In the genomic region with DNA sequence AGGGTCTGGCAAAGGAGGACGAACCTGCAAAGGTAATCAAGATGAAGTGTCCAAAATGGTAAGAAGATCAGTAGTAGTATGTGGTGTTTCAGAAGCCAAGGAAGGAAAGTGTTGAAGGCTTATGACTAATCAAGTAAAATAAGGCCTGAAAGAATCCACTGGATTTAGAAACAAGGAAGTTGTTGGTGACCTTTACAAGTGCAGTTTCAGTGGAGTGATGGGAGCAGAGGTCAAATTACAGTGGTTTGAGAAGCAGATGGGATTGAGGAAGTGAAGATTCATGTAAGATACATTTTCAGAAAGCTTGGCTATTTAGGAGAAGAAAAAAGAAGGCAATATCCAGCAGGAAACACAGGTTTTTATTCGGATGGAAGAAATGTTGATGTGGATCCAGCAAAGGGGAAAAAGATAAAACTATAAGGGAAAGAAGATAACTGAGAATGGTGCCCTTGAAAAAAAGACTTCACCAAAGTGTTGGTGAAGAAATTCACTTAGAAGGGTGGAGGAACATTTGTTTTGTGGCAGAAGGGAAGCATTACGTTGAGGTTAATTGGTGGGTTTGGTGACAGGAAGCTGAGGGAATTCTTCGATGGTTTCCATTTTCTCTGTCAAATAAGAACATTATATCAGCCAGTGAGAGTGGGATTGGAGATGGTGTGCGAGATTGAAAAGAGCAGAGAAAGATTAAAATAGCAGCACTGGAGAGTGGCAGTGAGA, we compare ENCODE assay signal across 11 cellular contexts. TPM values are rescaled to one million over a fixed set of nuclear protein-coding genes. Genes with fewer than 3 reads are reported as not detected.
A peak's percentile ranks its signal among the peaks of the same experiment; 100 is the strongest.
DNase-seq lines count a peak whose midpoint lies in the region; ATAC-seq, FAIRE-seq and TF ChIP-seq lines count a peak whose summit lies in the region.
"Had no signal": no experiment of that assay in that cellular context is flagged by ENCODE, and none has a peak within 500 bp of the region (broad histone marks: within the 10 kb centered on the region; RNA-seq: fewer than 3 reads in every experiment).

No MANE protein-coding gene starts in this region.

- no peaks in the 10 kb centered on the region for H4K20me1 ChIP-seq in hepatocyte (ENCODE audit: insufficient read depth, poor library complexity, severe bottlenecking)

- H3K4me1 ChIP-seq in left ventricle myocardium inferior = peaks cover 61% of the 10 kb centered on the region
- H3K4me1 ChIP-seq in hepatocyte (ENCODE audit: insufficient read depth) = peaks cover 21% of the 10 kb centered on the region

- H3K27me3 ChIP-seq in left ventricle myocardium inferior (ENCODE audit: low read depth) (no peaks in the 10 kb centered on the region), hepatocyte (no peaks in the 10 kb centered on the region)

- ATAC-seq in GM18909 (IDR thresholded peaks at IDR 0.05; ENCODE audit: poor library complexity, unreplicated experiment) (no peak), GM18868 (IDR thresholded peaks at IDR 0.05; ENCODE audit: unreplicated experiment) (no peak)

- H3K9me2 ChIP-seq in hepatocyte (replicated peaks; ENCODE audit: insufficient read depth) = no peaks in the 10 kb centered on the region

- H2AFZ ChIP-seq in hepatocyte = no peak overlapping the region

- FAIRE-seq in H54 (lab: Jason Lieb, UNC) = no peak

- WGBS in hepatocyte (ENCODE audit: low lambda C conversion rate, missing lambda C conversion rate) = 88% methylated on average over 5 of the region's 5 CpGs

- H3K9me3 ChIP-seq in left ventricle myocardium inferior (replicated peaks) = no peaks in the 10 kb centered on the region
- H3K9me3 ChIP-seq in hepatocyte (ENCODE audit: low read depth) = no peaks in the 10 kb centered on the region

- no peaks in the 10 kb centered on the region for H3K36me3 ChIP-seq in left ventricle myocardium inferior
- H3K36me3 ChIP-seq in hepatocyte (replicated peaks; ENCODE audit: insufficient read depth, low read depth) = no peaks in the 10 kb centered on the region

- peaks cover 11% of the 10 kb centered on the region for H3K79me2 ChIP-seq in hepatocyte

- intact Hi-C loops in left ventricle myocardium inferior (cut with micrococcal nuclease) (no loop called here), cardiac septum (cut with DNase I) (no loop called here)

- TF ChIP-seq CTCF in left ventricle myocardium inferior (IDR thresholded peaks at IDR 0.05; ENCODE audit: borderline replicate concordance) = no peak
- TF ChIP-seq CTCF in hepatocyte (IDR thresholded peaks at IDR 0.05; ENCODE audit: poor library complexity) = no peak

- TF ChIP-seq POLR2A in H54 (IDR thresholded peaks at IDR 0.05; ENCODE audit: low read depth, low read length) = no peak

- DNase-seq in left ventricle myocardium inferior (no peak), cardiac septum (ENCODE audit: low spot score) (no peak), SIG-M5 treated with dmso at 0.1 percent for 504 hours (lab: John Stamatoyannopoulos, UW; ENCODE audit: unreplicated experiment) (peak; percentile 98), hepatocyte (ENCODE audit: low spot score) (no peak), H54 (ENCODE audit: insufficient read length, low spot score) (no peak), NCI-H2029 treated with DMSO at 0.1 percent for 48 hours (lab: John Stamatoyannopoulos, UW) (no peak)
- DNase-seq: activated effector memory CD4-positive, alpha-beta T cell treated with anti-CD3 and anti-CD28 coated beads, Interleukin-2, amount 50 U/mL, for 16 hours; glutamatergic neuron; stimulated activated CD4-positive, alpha-beta T cell treated with anti-CD3 and anti-CD28 coated beads, Interleukin-12 subunit alpha, Interleukin-12 subunit beta, amount 100 ng/mL, for 4 hours had no signal

- H3K4me3 ChIP-seq in left ventricle myocardium inferior (no peak overlapping the region), hepatocyte (no peak overlapping the region)

- no peak overlapping the region for H3K4me2 ChIP-seq in hepatocyte

- H3K27ac ChIP-seq in left ventricle myocardium inferior (replicated peaks) (peak overlapping the region; percentile 54), hepatocyte (peak overlapping the region; percentile 84)

RNA-seq across cellular contexts. Expression of gene ARMH1, which starts 2.1 kb away (rescaled TPM):
- total RNA-seq in left ventricle myocardium inferior = 1.1 TPM
- total RNA-seq in cardiac septum = 0.70 TPM
- total RNA-seq in hepatocyte = 1.2 and 3.1 TPM in 2 replicates
- polyA plus RNA-seq in hepatocyte = 6.1 and 6.3 TPM in 2 replicates

RNA-seq across cellular contexts. Expression of gene TMEM53, which starts 2.4 kb away (rescaled TPM):
- total RNA-seq in left ventricle myocardium inferior (11.5 TPM), cardiac septum (9.8 TPM), hepatocyte (6.9 and 11.7 TPM in 2 replicates)
- 27.5 and 37.4 TPM in 2 replicates for polyA plus RNA-seq in hepatocyte

RNA-seq across cellular contexts. Expression of gene RNU5D-1, which starts 54.3 kb away (rescaled TPM):
- total RNA-seq in left ventricle myocardium inferior = not detected
- not detected for total RNA-seq in cardiac septum
- total RNA-seq in hepatocyte = not detected in 2 replicates
- not detected in 2 replicates for polyA plus RNA-seq in hepatocyte
